Comparison of ENCODE assay signal across 8 cellular contexts in the genomic region with DNA sequence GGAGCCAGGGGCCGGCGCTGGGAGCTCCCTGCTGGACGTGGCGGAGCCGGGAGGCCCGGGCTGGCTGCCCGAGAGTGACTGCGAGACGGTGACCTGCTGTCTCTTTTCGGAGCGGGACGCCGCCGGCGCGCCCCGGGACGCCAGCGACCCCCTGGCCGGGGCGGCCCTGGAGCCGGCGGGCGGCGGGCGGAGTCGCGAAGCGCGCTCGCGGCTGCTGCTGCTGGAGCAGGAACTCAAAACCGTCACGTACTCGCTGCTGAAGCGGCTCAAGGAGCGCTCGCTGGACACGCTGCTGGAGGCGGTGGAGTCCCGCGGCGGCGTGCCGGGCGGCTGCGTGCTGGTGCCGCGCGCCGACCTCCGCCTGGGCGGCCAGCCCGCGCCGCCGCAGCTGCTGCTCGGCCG. TPM values are rescaled to one million over a fixed set of nuclear protein-coding genes. Genes with fewer than 3 reads are reported as not detected.
DNase-seq lines count a peak whose midpoint lies in the region; ATAC-seq and TF ChIP-seq lines count a peak whose summit lies in the region.

No MANE protein-coding gene starts in this region.

- TF ChIP-seq POLR2A in esophagus muscularis mucosa (IDR thresholded peaks at IDR 0.05; ENCODE audit: low read depth) = no peak

- DNase-seq in NCI-H82 (lab: John Stamatoyannopoulos, UW) = peak; percentile 57
- DNase-seq in NCI-H82 treated with DMSO at 0.1 percent for 48 hours (lab: John Stamatoyannopoulos, UW; ENCODE audit: unreplicated experiment) = no peak
- peak; percentile 66 for DNase-seq in OCI-LY7 (ENCODE audit: low spot score)
- DNase-seq in esophagus muscularis mucosa (ENCODE audit: extremely low spot score) = no peak
- DNase-seq in osteoblast (ENCODE audit: insufficient read length, low spot score, missing footprints) = peak; percentile 89
- no peak for DNase-seq in cerebellum (ENCODE audit: low spot score)

- no CpG with 5 or more reads among the region's 59 CpGs for WGBS in esophagus muscularis mucosa

- no TSS peak for BruUV-seq in OCI-LY7 (replicated peaks; lab: Mats Ljungman, UMichigan)

- no peak for TF ChIP-seq EP300 in esophagus muscularis mucosa (IDR thresholded peaks at IDR 0.05)

- no peak overlapping the region; the same call in 1 of the 2 replicates for H2AFZ ChIP-seq in OCI-LY7 (ENCODE audit: low read length)
- no peak overlapping the region for H2AFZ ChIP-seq in osteoblast (ENCODE audit: low read length)

- no peak for ATAC-seq in GM21528 (IDR thresholded peaks at IDR 0.05; ENCODE audit: low FRiP score, unreplicated experiment)
- no peak for ATAC-seq in GM19463 (IDR thresholded peaks at IDR 0.05; ENCODE audit: unreplicated experiment)

- CTCF ChIA-PET in OCI-LY7 (lab: Charles Lee; ENCODE audit: unreplicated experiment) = no interaction called here

- H3K27ac ChIP-seq in OCI-LY7 (ENCODE audit: low read depth, low read length, poor library complexity, severe bottlenecking) (peak overlapping the region; percentile 84), esophagus muscularis mucosa (replicated peaks in 1 of 4) (peak overlapping the region; percentile 84 to 92 (median 88)), osteoblast (ENCODE audit: low read depth, low read length) (no peak overlapping the region)

- H3K4me3 ChIP-seq in OCI-LY7 (ENCODE audit: low read depth, low read length, poor library complexity, severe bottlenecking) (peak overlapping the region; percentile 77), esophagus muscularis mucosa (peak overlapping the region; percentile 66 to 86 (median 74)), osteoblast (ENCODE audit: insufficient read depth, low read length) (peak overlapping the region; percentile 91)

- no peaks in the 10 kb centered on the region for H3K27me3 ChIP-seq in esophagus muscularis mucosa
- H3K27me3 ChIP-seq in osteoblast (ENCODE audit: insufficient read depth, low read length) = no peaks in the 10 kb centered on the region

- TF ChIP-seq CTCF in OCI-LY7 (conservative IDR thresholded peaks at IDR 0.05; ENCODE audit: low read length) (no peak), esophagus muscularis mucosa (IDR thresholded peaks at IDR 0.05) (no peak), osteoblast (IDR thresholded peaks at IDR 0.05; ENCODE audit: extremely low read depth, low read depth, low read length) (no peak)

- H3K4me2 ChIP-seq in OCI-LY7 (ENCODE audit: low read length) (peak overlapping the region; percentile 88), osteoblast (ENCODE audit: insufficient read depth, low read length) (peak overlapping the region; percentile 97)

- POLR2A ChIA-PET in OCI-LY7 (lab: Charles Lee) = interaction anchor here (2.2 kb wide), 2 partner anchors 11 kb away, joined by 16 to 17 read pairs; no protein-coding TSS in a partner anchor

- intact Hi-C loops in OCI-LY7 (cut with micrococcal nuclease; ENCODE audit: unreplicated experiment) = loop anchor here (2.0 to 10.0 kb wide), 6 partner anchors 71 to 411 kb away; partner anchors contain the start of genes DIS3L, RPL4 and ZWILCH
- intact Hi-C loops in esophagus muscularis mucosa (cut with DNase I) = no loop called here

- H3K79me2 ChIP-seq in OCI-LY7 (ENCODE audit: insufficient read depth, low read depth, low read length) (no peaks in the 10 kb centered on the region), osteoblast (ENCODE audit: insufficient read depth, low read length) (peaks cover 62% of the 10 kb centered on the region)

- no peaks in the 10 kb centered on the region for H3K9me3 ChIP-seq in OCI-LY7 (ENCODE audit: low read length)
- no peaks in the 10 kb centered on the region for H3K9me3 ChIP-seq in esophagus muscularis mucosa
- H3K9me3 ChIP-seq in osteoblast (ENCODE audit: low read depth, low read length) = no peaks in the 10 kb centered on the region

- H3K4me1 ChIP-seq in OCI-LY7 (ENCODE audit: insufficient read depth, low read length, poor library complexity, severe bottlenecking) (peaks cover 33% of the 10 kb centered on the region), esophagus muscularis mucosa (peaks cover 40 to 73% (median 63%) of the 10 kb centered on the region in 4 donors), osteoblast (ENCODE audit: insufficient read depth, low read length) (peaks cover 55% of the 10 kb centered on the region)

- no peaks in the 10 kb centered on the region for H3K9me2 ChIP-seq in OCI-LY7 (ENCODE audit: insufficient read depth, low read length)

- no peaks in the 10 kb centered on the region for H3K36me3 ChIP-seq in OCI-LY7 (ENCODE audit: insufficient read depth, low read length)
- peaks cover 0 to 10% (median 0%) of the 10 kb centered on the region in 4 donors for H3K36me3 ChIP-seq in esophagus muscularis mucosa
- peaks cover 4% of the 10 kb centered on the region for H3K36me3 ChIP-seq in osteoblast (ENCODE audit: insufficient read depth, low read length)

- H4K20me1 ChIP-seq in OCI-LY7 (ENCODE audit: insufficient read depth, low read length) (no peaks in the 10 kb centered on the region), osteoblast (ENCODE audit: insufficient read depth, low read length) (peaks cover 45% of the 10 kb centered on the region)

RNA-seq across cellular contexts. Expression of gene SMAD6, which starts 1.5 kb away (rescaled TPM):
- 15.3 and 16.1 TPM in 2 replicates for total RNA-seq in OCI-LY7 (2014; rRNA removed; shearing (Covaris generic))
- total RNA-seq in OCI-LY7 (2022) = 11.8 and 14.6 TPM in 2 replicates
- 10 to 100 TPM in 3 of 4 donors, 1 to 10 TPM in 1; 9.4 to 18.9 (median 14.3) TPM for total RNA-seq in esophagus muscularis mucosa
- total RNA-seq in osteoblast = 28.9 and 31.8 TPM in 2 replicates
- total RNA-seq in cerebellum = 10.8 TPM

Comparison
In these comparisons a context has a peak if more than half of its experiments do, and no peak if none do; other contexts are left out.
1. DNase-seq: peak in NCI-H82 (single experiment), OCI-LY7 (single experiment) and osteoblast (single experiment); none in NCI-H82 treated with DMSO at 0.1 percent for 48 hours (single experiment), esophagus muscularis mucosa (single experiment) and cerebellum (single experiment).
2. Peak in every context shown above with its lines, with median percentiles within 50 percentile points of each other: H3K4me3 ChIP-seq.